In the genomic region with DNA sequence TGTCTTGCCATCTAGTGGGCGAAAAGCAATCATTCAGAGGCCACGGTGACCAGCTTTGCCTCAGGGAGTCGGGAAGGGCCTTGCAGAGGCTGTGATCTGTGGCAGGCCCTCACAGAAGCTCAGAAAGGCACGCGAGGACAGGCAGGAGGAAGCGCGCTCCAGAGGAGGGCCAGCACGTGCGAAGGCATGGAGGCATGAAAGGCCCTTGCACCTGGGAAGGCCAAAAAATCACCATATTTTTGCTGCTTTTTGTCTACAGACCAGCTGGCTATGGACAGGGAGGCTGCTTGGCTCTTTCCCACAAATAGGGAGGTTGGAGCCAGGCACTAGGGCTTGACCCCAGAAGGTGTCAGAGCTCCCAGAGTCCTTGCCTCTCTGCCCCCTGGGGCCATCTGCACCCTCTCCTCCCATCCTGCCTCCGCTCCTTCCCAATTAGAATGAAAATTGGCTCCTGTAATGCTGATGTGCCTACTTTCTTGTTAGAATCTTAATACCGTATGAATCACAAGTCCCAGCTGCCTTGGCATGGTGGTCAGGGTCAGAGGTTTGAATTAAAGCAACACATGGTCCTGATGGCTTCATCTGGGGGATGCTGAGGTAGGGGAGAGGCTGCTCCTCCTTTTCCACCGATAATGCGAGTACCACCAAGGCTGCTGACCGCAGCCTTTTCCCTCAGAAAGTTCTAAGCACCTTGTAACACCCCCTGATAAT, we compare ENCODE assay signal across 1 cellular context.
TF ChIP-seq lines count a peak whose summit lies in the region.

No MANE protein-coding gene starts in this region.

TF ChIP-seq in K562, 482 proteins besides CTCF, POLR2A, EP300 and RAD21 (continued from another document):
- TF ChIP-seq, protein P1, sequence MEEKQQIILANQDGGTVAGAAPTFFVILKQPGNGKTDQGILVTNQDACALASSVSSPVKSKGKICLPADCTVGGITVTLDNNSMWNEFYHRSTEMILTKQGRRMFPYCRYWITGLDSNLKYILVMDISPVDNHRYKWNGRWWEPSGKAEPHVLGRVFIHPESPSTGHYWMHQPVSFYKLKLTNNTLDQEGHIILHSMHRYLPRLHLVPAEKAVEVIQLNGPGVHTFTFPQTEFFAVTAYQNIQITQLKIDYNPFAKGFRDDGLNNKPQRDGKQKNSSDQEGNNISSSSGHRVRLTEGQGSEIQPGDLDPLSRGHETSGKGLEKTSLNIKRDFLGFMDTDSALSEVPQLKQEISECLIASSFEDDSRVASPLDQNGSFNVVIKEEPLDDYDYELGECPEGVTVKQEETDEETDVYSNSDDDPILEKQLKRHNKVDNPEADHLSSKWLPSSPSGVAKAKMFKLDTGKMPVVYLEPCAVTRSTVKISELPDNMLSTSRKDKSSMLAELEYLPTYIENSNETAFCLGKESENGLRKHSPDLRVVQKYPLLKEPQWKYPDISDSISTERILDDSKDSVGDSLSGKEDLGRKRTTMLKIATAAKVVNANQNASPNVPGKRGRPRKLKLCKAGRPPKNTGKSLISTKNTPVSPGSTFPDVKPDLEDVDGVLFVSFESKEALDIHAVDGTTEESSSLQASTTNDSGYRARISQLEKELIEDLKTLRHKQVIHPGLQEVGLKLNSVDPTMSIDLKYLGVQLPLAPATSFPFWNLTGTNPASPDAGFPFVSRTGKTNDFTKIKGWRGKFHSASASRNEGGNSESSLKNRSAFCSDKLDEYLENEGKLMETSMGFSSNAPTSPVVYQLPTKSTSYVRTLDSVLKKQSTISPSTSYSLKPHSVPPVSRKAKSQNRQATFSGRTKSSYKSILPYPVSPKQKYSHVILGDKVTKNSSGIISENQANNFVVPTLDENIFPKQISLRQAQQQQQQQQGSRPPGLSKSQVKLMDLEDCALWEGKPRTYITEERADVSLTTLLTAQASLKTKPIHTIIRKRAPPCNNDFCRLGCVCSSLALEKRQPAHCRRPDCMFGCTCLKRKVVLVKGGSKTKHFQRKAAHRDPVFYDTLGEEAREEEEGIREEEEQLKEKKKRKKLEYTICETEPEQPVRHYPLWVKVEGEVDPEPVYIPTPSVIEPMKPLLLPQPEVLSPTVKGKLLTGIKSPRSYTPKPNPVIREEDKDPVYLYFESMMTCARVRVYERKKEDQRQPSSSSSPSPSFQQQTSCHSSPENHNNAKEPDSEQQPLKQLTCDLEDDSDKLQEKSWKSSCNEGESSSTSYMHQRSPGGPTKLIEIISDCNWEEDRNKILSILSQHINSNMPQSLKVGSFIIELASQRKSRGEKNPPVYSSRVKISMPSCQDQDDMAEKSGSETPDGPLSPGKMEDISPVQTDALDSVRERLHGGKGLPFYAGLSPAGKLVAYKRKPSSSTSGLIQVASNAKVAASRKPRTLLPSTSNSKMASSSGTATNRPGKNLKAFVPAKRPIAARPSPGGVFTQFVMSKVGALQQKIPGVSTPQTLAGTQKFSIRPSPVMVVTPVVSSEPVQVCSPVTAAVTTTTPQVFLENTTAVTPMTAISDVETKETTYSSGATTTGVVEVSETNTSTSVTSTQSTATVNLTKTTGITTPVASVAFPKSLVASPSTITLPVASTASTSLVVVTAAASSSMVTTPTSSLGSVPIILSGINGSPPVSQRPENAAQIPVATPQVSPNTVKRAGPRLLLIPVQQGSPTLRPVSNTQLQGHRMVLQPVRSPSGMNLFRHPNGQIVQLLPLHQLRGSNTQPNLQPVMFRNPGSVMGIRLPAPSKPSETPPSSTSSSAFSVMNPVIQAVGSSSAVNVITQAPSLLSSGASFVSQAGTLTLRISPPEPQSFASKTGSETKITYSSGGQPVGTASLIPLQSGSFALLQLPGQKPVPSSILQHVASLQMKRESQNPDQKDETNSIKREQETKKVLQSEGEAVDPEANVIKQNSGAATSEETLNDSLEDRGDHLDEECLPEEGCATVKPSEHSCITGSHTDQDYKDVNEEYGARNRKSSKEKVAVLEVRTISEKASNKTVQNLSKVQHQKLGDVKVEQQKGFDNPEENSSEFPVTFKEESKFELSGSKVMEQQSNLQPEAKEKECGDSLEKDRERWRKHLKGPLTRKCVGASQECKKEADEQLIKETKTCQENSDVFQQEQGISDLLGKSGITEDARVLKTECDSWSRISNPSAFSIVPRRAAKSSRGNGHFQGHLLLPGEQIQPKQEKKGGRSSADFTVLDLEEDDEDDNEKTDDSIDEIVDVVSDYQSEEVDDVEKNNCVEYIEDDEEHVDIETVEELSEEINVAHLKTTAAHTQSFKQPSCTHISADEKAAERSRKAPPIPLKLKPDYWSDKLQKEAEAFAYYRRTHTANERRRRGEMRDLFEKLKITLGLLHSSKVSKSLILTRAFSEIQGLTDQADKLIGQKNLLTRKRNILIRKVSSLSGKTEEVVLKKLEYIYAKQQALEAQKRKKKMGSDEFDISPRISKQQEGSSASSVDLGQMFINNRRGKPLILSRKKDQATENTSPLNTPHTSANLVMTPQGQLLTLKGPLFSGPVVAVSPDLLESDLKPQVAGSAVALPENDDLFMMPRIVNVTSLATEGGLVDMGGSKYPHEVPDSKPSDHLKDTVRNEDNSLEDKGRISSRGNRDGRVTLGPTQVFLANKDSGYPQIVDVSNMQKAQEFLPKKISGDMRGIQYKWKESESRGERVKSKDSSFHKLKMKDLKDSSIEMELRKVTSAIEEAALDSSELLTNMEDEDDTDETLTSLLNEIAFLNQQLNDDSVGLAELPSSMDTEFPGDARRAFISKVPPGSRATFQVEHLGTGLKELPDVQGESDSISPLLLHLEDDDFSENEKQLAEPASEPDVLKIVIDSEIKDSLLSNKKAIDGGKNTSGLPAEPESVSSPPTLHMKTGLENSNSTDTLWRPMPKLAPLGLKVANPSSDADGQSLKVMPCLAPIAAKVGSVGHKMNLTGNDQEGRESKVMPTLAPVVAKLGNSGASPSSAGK (IDR thresholded peaks at IDR 0.05), result peak; percentile 29; the same call in 1 of the 2 replicates
- TF ChIP-seq, protein P2, sequence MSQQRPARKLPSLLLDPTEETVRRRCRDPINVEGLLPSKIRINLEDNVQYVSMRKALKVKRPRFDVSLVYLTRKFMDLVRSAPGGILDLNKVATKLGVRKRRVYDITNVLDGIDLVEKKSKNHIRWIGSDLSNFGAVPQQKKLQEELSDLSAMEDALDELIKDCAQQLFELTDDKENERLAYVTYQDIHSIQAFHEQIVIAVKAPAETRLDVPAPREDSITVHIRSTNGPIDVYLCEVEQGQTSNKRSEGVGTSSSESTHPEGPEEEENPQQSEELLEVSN (IDR thresholded peaks at IDR 0.05; ENCODE audit: borderline replicate concordance in 1 of 2, extremely low read depth in 1 of 2, insufficient read depth in 1 of 2, insufficient read length in 1 of 2, low read depth in 1 of 2, low read length in 1 of 2, poor library complexity in 1 of 2, severe bottlenecking in 1 of 2), result peak in 1 of 2 experiments; percentile 10
